26 cellular contexts compared by ENCODE assay signal in the genomic region with DNA sequence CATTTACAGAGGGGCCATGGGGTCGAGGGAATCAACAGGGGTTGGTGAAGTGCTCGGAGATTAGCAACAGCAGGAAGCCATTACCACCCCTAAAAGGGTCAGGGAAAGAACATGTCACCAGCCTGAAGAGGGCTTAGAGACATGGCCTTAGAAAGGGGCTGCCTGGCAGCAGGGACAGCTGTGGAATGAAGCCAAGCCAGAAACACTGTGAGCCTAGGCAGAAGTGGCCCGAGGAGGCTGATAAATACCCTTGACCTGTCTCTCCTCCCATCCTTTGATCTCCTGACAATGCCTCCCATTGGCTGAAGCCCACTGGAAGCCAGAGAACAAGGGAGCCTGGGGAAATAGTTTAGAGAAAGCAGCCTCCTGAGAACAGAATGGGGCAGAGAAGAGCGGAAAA. TPM values are rescaled to one million over a fixed set of nuclear protein-coding genes. Genes with fewer than 3 reads are reported as not detected.
DNase-seq lines count a peak whose midpoint lies in the region; ATAC-seq, FAIRE-seq and TF ChIP-seq lines count a peak whose summit lies in the region.
"Had no signal": no experiment of that assay in that cellular context is flagged by ENCODE, and none has a peak within 500 bp of the region (broad histone marks: within the 10 kb centered on the region; RNA-seq: fewer than 3 reads in every experiment).

No MANE protein-coding gene starts in this region.

- H3K36me3 ChIP-seq in cardiac muscle cell (no peaks in the 10 kb centered on the region), right atrium auricular region (peaks cover 5% of the 10 kb centered on the region)

- H3K27ac ChIP-seq in cardiac muscle cell (peak overlapping the region; percentile 85), right atrium auricular region (no peak overlapping the region)
- H3K27ac ChIP-seq: esophagus muscularis mucosa, foreskin keratinocyte, hepatocyte, left lung had no signal

- TF ChIP-seq CTCF in cardiac muscle cell (IDR thresholded peaks at IDR 0.05; ENCODE audit: low read depth, low read length) (no peak), right atrium auricular region (IDR thresholded peaks at IDR 0.05) (no peak)

- H3K9me3 ChIP-seq in cardiac muscle cell (ENCODE audit: low read depth) = no peaks in the 10 kb centered on the region
- H3K9me3 ChIP-seq in right atrium auricular region = no peaks in the 10 kb centered on the region
- H3K9me3 ChIP-seq: esophagus muscularis mucosa, left lung had no signal

- peak; percentile 30 to 51 for ATAC-seq in left cardiac atrium
- no peak for ATAC-seq in stimulated activated naive B cell treated with anti-CD40 and anti-IgM and Interleukin-4, amounts not matched to agents 10 μg/mL and 1 μg/mL and 100 μg/mL, for 72 hours (replicated peaks)
- ATAC-seq: activated CD8-positive, alpha-beta memory T cell treated with anti-CD3 and anti-CD28 coated beads, Interleukin-2, amount 10 ng/mL, durations not matched to agents 7 days and 5 days; effector memory CD8-positive, alpha-beta T cell; foreskin keratinocyte; left lung; Panc1 had no signal

- peak in 1 of 2 donors; percentile 91 for DNase-seq in cardiac muscle cell (ENCODE audit: low read depth in 1 of 2, low spot score in 1 of 2)
- DNase-seq in right atrium auricular region (ENCODE audit: low spot score) = no peak
- DNase-seq in NCI-H2227 (lab: John Stamatoyannopoulos, UW; ENCODE audit: unreplicated experiment) = peak; percentile 69
- no peak for DNase-seq in left cardiac atrium
- no peak for DNase-seq in stimulated activated naive B cell treated with anti-CD40 and anti-IgM and Interleukin-4, amounts not matched to agents 10 μg/mL and 1 μg/mL and 100 μg/mL, for 72 hours
- DNase-seq in iPS-NIHi11 (ENCODE audit: low spot score) = no peak
- no peak for DNase-seq in DMS153 treated with DMSO at 0.1 percent for 48 hours (lab: John Stamatoyannopoulos, UW; ENCODE audit: unreplicated experiment)
- DNase-seq in frontal cortex (ENCODE audit: low spot score in 2 of 2) = no peak
- DNase-seq: activated CD4-positive, alpha-beta T cell treated with anti-CD3 and anti-CD28 coated beads, Interleukin-2, amount 10 ng/mL, durations not matched to agents 7 days and 5 days; activated CD8-positive, alpha-beta memory T cell treated with anti-CD3 and anti-CD28 coated beads, Interleukin-2, amount 10 ng/mL, durations not matched to agents 7 days and 5 days; amygdala; effector memory CD8-positive, alpha-beta T cell; foreskin keratinocyte; left lung; naive B cell; NCI-H510A treated with DMSO at 0.1 percent for 48 hours; occipital lobe; SIG-M5; SW 1271; T1000 had no signal

- intact Hi-C loops in left cardiac atrium (cut with DNase I) = no loop called here

- no peak overlapping the region for H3K4me3 ChIP-seq in cardiac muscle cell
- H3K4me3 ChIP-seq in right atrium auricular region = no peak overlapping the region
- H3K4me3 ChIP-seq: esophagus muscularis mucosa, hepatocyte, left lung had no signal

- FAIRE-seq in frontal cortex (lab: Jason Lieb, UNC) = no peak
- FAIRE-seq: colon had no signal

- peaks cover 19 to 32% of the 10 kb centered on the region in 2 donors for H3K36me3 Mint-ChIP-seq in stimulated activated naive B cell treated with anti-CD40 and anti-IgM and Interleukin-4, amounts not matched to agents 10 μg/mL and 1 μg/mL and 100 μg/mL, for 72 hours

- H3K27ac Mint-ChIP-seq in stimulated activated naive B cell treated with anti-CD40 and anti-IgM and Interleukin-4, amounts not matched to agents 10 μg/mL and 1 μg/mL and 100 μg/mL, for 72 hours = no peak overlapping the region
- H3K27ac Mint-ChIP-seq: activated CD4-positive, alpha-beta T cell treated with anti-CD3 and anti-CD28 coated beads, Interleukin-2, amount 10 ng/mL, durations not matched to agents 7 days and 5 days; activated CD8-positive, alpha-beta memory T cell treated with anti-CD3 and anti-CD28 coated beads, Interleukin-2, amount 10 ng/mL, durations not matched to agents 7 days and 5 days; mesothelial cell of epicardium had no signal

- H3K27me3 ChIP-seq in cardiac muscle cell (no peaks in the 10 kb centered on the region), right atrium auricular region (no peaks in the 10 kb centered on the region)
- H3K27me3 ChIP-seq: esophagus muscularis mucosa, hepatocyte, left lung had no signal

- H3K27me3 Mint-ChIP-seq in stimulated activated naive B cell treated with anti-CD40 and anti-IgM and Interleukin-4, amounts not matched to agents 10 μg/mL and 1 μg/mL and 100 μg/mL, for 72 hours = no peaks in the 10 kb centered on the region
- H3K27me3 Mint-ChIP-seq: activated CD4-positive, alpha-beta T cell treated with anti-CD3 and anti-CD28 coated beads, Interleukin-2, amount 10 ng/mL, durations not matched to agents 7 days and 5 days; activated CD8-positive, alpha-beta memory T cell treated with anti-CD3 and anti-CD28 coated beads, Interleukin-2, amount 10 ng/mL, durations not matched to agents 7 days and 5 days; effector memory CD8-positive, alpha-beta T cell; naive B cell had no signal

- no peaks in the 10 kb centered on the region for H3K9me3 Mint-ChIP-seq in stimulated activated naive B cell treated with anti-CD40 and anti-IgM and Interleukin-4, amounts not matched to agents 10 μg/mL and 1 μg/mL and 100 μg/mL, for 72 hours
- H3K9me3 Mint-ChIP-seq: activated CD4-positive, alpha-beta T cell treated with anti-CD3 and anti-CD28 coated beads, Interleukin-2, amount 10 ng/mL, durations not matched to agents 7 days and 5 days; activated naive CD4-positive, alpha-beta T cell treated with anti-CD3 and anti-CD28 coated beads for 36 hours; effector memory CD8-positive, alpha-beta T cell; mesothelial cell of epicardium; naive B cell had no signal

- peak overlapping the region; percentile 5 to 45 for H3K4me3 Mint-ChIP-seq in stimulated activated naive B cell treated with anti-CD40 and anti-IgM and Interleukin-4, amounts not matched to agents 10 μg/mL and 1 μg/mL and 100 μg/mL, for 72 hours
- H3K4me3 Mint-ChIP-seq: activated CD4-positive, alpha-beta T cell treated with anti-CD3 and anti-CD28 coated beads, Interleukin-2, amount 10 ng/mL, durations not matched to agents 7 days and 5 days; activated CD8-positive, alpha-beta memory T cell treated with anti-CD3 and anti-CD28 coated beads, Interleukin-2, amount 10 ng/mL, durations not matched to agents 7 days and 5 days; activated naive CD4-positive, alpha-beta T cell treated with anti-CD3 and anti-CD28 coated beads for 36 hours; effector memory CD8-positive, alpha-beta T cell; mesothelial cell of epicardium had no signal

- H3K4me1 ChIP-seq in cardiac muscle cell (ENCODE audit: low read depth) = peaks cover 10% of the 10 kb centered on the region
- H3K4me1 ChIP-seq in right atrium auricular region = peaks cover 0 to 25% of the 10 kb centered on the region in 2 donors

- peaks cover 30 to 41% of the 10 kb centered on the region in 2 donors for H3K4me1 Mint-ChIP-seq in stimulated activated naive B cell treated with anti-CD40 and anti-IgM and Interleukin-4, amounts not matched to agents 10 μg/mL and 1 μg/mL and 100 μg/mL, for 72 hours

RNA-seq across cellular contexts. Expression of a gene that starts 31.4 kb away (rescaled TPM):
- total RNA-seq in cardiac muscle cell = 16.2 and 20.1 TPM in 2 replicates
- polyA plus RNA-seq in cardiac muscle cell = 19.4 and 22.1 TPM in 2 replicates
- total RNA-seq in right atrium auricular region = 100 to 1,000 TPM; 194 to 275 TPM
- 100 to 1,000 TPM; 177 to 253 TPM for total RNA-seq in left cardiac atrium
- 87.2 TPM for total RNA-seq in frontal cortex

Comparison
In these comparisons a context has a peak if more than half of its experiments do, and no peak if none do; other contexts are left out.
1. ATAC-seq: peak in left cardiac atrium (2 of 2); none in stimulated activated naive B cell treated with anti-CD40 and anti-IgM and Interleukin-4, amounts not matched to agents 10 μg/mL and 1 μg/mL and 100 μg/mL, for 72 hours (0 of 2).